Comparison of ENCODE assay signal across 1 cellular context in the genomic region with DNA sequence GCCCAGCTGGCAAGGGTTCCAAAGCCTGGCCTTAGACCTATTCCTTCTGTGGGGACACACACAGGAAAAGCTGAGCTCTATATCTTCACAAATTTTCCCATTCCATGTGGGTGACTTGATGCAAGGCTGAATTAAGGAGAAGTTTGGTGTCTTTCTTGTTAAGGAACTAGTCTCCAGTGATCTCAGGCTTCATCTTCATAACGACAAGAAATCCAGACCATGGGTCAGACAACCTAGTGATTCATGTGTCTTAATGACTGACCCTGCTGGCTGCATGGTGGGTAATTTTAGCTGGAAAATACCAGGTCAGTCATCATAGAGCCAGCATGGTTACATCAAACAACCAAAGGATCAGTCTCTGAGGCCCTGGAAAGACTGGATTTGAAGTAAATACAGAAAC.
TF ChIP-seq lines count a peak whose summit lies in the region.

No MANE protein-coding gene starts in this region.

TF ChIP-seq in HCT116, 20 proteins besides CTCF, POLR2A, EP300 and RAD21 (continued from another document):
- TF ChIP-seq, protein P1, sequence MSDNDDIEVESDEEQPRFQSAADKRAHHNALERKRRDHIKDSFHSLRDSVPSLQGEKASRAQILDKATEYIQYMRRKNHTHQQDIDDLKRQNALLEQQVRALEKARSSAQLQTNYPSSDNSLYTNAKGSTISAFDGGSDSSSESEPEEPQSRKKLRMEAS (IDR thresholded peaks at IDR 0.05) = no peak
- no peak for TF ChIP-seq CBX3 (IDR thresholded peaks at IDR 0.05; ENCODE audit: low read depth)
- TF ChIP-seq ZNF274 (IDR thresholded peaks at IDR 0.05; ENCODE audit: low read depth, low read length) = no peak
- no peak for TF ChIP-seq EGR1 (IDR thresholded peaks at IDR 0.05; ENCODE audit: low read depth)
